Comparison of ENCODE assay signal across 25 cellular contexts in genomic region chr7:17118412-17118811, GRCh38.
"Had no signal": no experiment of that assay in that cellular context is flagged by ENCODE, and none has a peak within 500 bp of the region (broad histone marks: within the 10 kb centered on the region; RNA-seq: fewer than 3 reads in every experiment).

No MANE protein-coding gene starts in this region.

- H3K4me3 Mint-ChIP-seq: memory B cell; nephron; neural progenitor cell; stimulated activated naive CD8-positive, alpha-beta T cell treated with anti-CD3 and anti-CD28 coated beads, Interleukin-15, amount 100 ng/mL, for 72 hours had no signal

- H3K4me1 Mint-ChIP-seq: nephron had no signal

- H3K27me3 ChIP-seq: esophagus muscularis mucosa, foreskin keratinocyte, gastroesophageal sphincter, heart left ventricle, hepatocyte, neural progenitor cell, right atrium auricular region, suprapubic skin, transverse colon, upper lobe of right lung, uterus had no signal

- H3K9me3 ChIP-seq: esophagus muscularis mucosa, gastroesophageal sphincter, right atrium auricular region, suprapubic skin, transverse colon, upper lobe of right lung, uterus had no signal

- H3K36me3 Mint-ChIP-seq: memory B cell, neural progenitor cell had no signal

- H3K9me3 Mint-ChIP-seq: nephron, neural progenitor cell had no signal

- DNase-seq: dermis blood vessel endothelial cell; effector memory CD4-positive, alpha-beta T cell; foreskin keratinocyte; heart left ventricle; kidney; stimulated activated CD4-positive, alpha-beta T cell treated with anti-CD3 and anti-CD28 coated beads, Interleukin-12 subunit alpha, Interleukin-12 subunit beta, amount 100 ng/mL, for 4 hours; stimulated activated CD4-positive, alpha-beta T cell treated with anti-CD3 and anti-CD28 coated beads, Interleukin-1b, Interleukin-23, amount 100 ng/mL, for 48 hours; stimulated activated CD4-positive, alpha-beta T cell treated with anti-CD3 and anti-CD28 coated beads, Interleukin-4, amount 100 ng/mL, for 1 hour; stimulated activated CD8-positive, alpha-beta memory T cell treated with anti-CD3 and anti-CD28 coated beads, Interleukin-4, amount 100 ng/mL, for 48 hours; stimulated activated naive CD8-positive, alpha-beta T cell treated with anti-CD3 and anti-CD28 coated beads, Interleukin-15, amount 100 ng/mL, for 72 hours; transverse colon; upper lobe of right lung; uterus had no signal

- ATAC-seq: foreskin keratinocyte; gastroesophageal sphincter; heart left ventricle; left lobe of liver; sciatic nerve; stimulated activated naive CD8-positive, alpha-beta T cell treated with anti-CD3 and anti-CD28 coated beads, Interleukin-15, amount 100 ng/mL, for 72 hours; upper lobe of right lung had no signal

- H3K27ac Mint-ChIP-seq: memory B cell; nephron; neural progenitor cell; progenitor cell of endocrine pancreas; stimulated activated naive CD8-positive, alpha-beta T cell treated with anti-CD3 and anti-CD28 coated beads, Interleukin-15, amount 100 ng/mL, for 72 hours had no signal

- H3K27ac ChIP-seq: esophagus muscularis mucosa, foreskin keratinocyte, gastroesophageal sphincter, heart left ventricle, hepatocyte, neural progenitor cell, parathyroid adenoma, right atrium auricular region, suprapubic skin, transverse colon, upper lobe of right lung, uterus had no signal

- H3K27me3 Mint-ChIP-seq: progenitor cell of endocrine pancreas; stimulated activated naive CD8-positive, alpha-beta T cell treated with anti-CD3 and anti-CD28 coated beads, Interleukin-15, amount 100 ng/mL, for 72 hours had no signal
